ENCODE assay signal across 2 cellular contexts in the genomic region with DNA sequence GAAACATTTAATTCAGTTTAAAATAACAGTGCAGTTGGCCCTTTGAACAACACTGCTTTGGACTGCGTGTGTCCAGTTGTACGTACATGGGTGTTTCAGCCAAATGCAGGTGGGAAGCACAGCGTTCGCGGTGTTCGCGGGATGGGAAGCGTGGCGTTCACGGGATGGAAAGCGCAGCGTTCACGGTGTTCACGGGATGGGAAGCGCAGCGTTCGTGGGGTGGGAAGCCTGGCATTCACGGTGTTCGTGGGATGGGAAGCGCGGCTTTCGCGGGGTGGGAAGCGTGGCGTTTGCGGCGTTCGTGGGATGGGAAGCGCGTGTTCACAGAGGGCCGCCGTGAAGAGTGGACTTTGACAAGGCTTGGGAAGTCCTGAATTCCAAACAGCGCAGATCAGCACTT.
TF ChIP-seq lines count a peak whose summit lies in the region.

No MANE protein-coding gene starts in this region.

TF ChIP-seq in liver, 16 proteins besides CTCF, POLR2A, EP300 and RAD21:
- no peak for TF ChIP-seq HNF4A (conservative IDR thresholded peaks at IDR 0.05)

TF ChIP-seq in HepG2, 621 proteins besides CTCF, POLR2A, EP300 and RAD21:
- TF ChIP-seq ZNF24 (IDR thresholded peaks at IDR 0.05): no peak
- TF ChIP-seq ZSCAN29 (CRISPR knock-in tag; conservative IDR thresholded peaks at IDR 0.05): no peak
